ENCODE assay signal across 8 cellular contexts in the genomic region with DNA sequence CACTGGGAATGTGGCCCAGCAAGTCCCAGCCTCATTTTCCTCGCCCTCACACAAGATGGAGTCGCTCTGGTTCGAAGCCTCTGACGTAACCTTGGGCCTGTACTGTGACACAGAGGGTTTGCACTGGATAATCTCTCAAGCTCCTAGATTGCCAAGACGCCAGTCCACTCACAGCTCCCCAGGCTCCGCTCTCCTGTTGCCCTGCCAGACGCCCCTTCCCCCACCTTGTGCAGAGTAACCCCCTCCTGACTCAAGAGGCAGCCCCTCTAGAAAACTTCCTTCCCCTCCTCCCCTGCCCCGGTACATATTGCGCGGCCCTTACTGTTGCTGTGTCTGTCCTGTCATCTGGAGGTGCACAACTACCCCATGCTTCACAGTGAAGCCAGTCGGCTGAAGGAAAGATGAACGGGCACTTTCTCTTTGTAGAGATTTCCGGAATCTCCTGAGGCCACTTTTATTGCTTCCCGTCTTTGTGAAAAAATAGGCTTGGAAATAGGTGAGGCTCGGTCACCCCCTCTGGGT. TPM values are rescaled to one million over a fixed set of nuclear protein-coding genes. Genes with fewer than 3 reads are reported as not detected.
DNase-seq lines count a peak whose midpoint lies in the region; ATAC-seq, FAIRE-seq and TF ChIP-seq lines count a peak whose summit lies in the region.

No MANE protein-coding gene starts in this region.

- in situ Hi-C loops in Panc1 (cut with HindIII; ENCODE audit: low pct_unique_long_range_greater_than_20kb, low sequenced_read_pairs): no loop called here

- peak overlapping the region; percentile 81 for H3K4me2 ChIP-seq in neuronal stem cell (ENCODE audit: insufficient read depth, low read length, poor library complexity, severe bottlenecking)

- no peak for FAIRE-seq in D721Med (lab: Jason Lieb, UNC)

- H3K9me3 ChIP-seq in Panc1 (ENCODE audit: control insufficient read depth, insufficient read depth, low read depth, low read length) (no peaks in the 10 kb centered on the region), neuronal stem cell (replicated peaks in 1 of 2; ENCODE audit: control insufficient read depth in 2 of 2, insufficient read depth in 1 of 2, low read depth in 1 of 2, low read length in 2 of 2) (peaks cover 0 to 4% of the 10 kb centered on the region in 2 donors)

- no TSS peak for BruUV-seq in Panc1 (replicated peaks; lab: Mats Ljungman, UMichigan)

- no peaks in the 10 kb centered on the region for H3K79me1 ChIP-seq in neuronal stem cell (ENCODE audit: low read depth, low read length)

- CTCF ChIA-PET in Panc1 (lab: Charles Lee): interaction anchor here (0.6 kb wide), 1 partner anchor 108 kb away, joined by 7 read pairs; no protein-coding TSS in a partner anchor

- no peak overlapping the region for H2BK5ac ChIP-seq in neuronal stem cell (ENCODE audit: low read length)

- no peak overlapping the region for H2BK15ac ChIP-seq in neuronal stem cell (ENCODE audit: low read length)

- H4K8ac ChIP-seq in neuronal stem cell (ENCODE audit: low read depth, low read length): no peak overlapping the region

- peak overlapping the region; percentile 60 for H2AK5ac ChIP-seq in neuronal stem cell (ENCODE audit: low read depth, low read length)

- no peak overlapping the region for H4K91ac ChIP-seq in neuronal stem cell (ENCODE audit: low read depth, low read length, poor library complexity)

- H3K4me1 ChIP-seq in Panc1 (ENCODE audit: control insufficient read depth, insufficient read depth, low read length) (peaks cover 3% of the 10 kb centered on the region; the same call in 1 of the 2 replicates), neuronal stem cell (ENCODE audit: control insufficient read depth in 2 of 2, insufficient read depth in 1 of 2, low read depth in 1 of 2, low read length in 2 of 2) (peaks cover 1 to 11% of the 10 kb centered on the region in 2 donors)

- peak overlapping the region; percentile 97 for H3K18ac ChIP-seq in neuronal stem cell (ENCODE audit: low read length)

- H3K23ac ChIP-seq in neuronal stem cell (ENCODE audit: low read depth, low read length, poor library complexity): peak overlapping the region; percentile 25

- no peak overlapping the region for H3K14ac ChIP-seq in neuronal stem cell (ENCODE audit: low read length)

- WGBS in neuronal stem cell (ENCODE audit: extremely low coverage in 2 of 2, insufficient read length in 2 of 2, insufficient replicate concordance in 1 of 2), 2 donors: no CpG with 5 or more reads among the region's 15 CpGs

- peak overlapping the region; percentile 92 for H3K9ac ChIP-seq in neuronal stem cell (ENCODE audit: low read depth, low read length, poor library complexity)

- POLR2A ChIA-PET in Panc1 (lab: Charles Lee): no interaction called here

- H3K4me3 ChIP-seq in Panc1 (ENCODE audit: low read depth in 2 of 2, low read length in 2 of 2): peak overlapping the region; percentile 47 to 56
- H3K4me3 ChIP-seq in fibroblast of villous mesenchyme (ENCODE audit: low read depth, low read length): peak overlapping the region; percentile 60
- peak overlapping the region; percentile 41 to 86 for H3K4me3 ChIP-seq in neuronal stem cell (ENCODE audit: low read length in 2 of 2)

- H2BK120ac ChIP-seq in neuronal stem cell (ENCODE audit: low read depth, low read length): no peak overlapping the region

- ATAC-seq in Panc1 (peak; percentile 45), HG02884 (IDR thresholded peaks at IDR 0.05; ENCODE audit: unreplicated experiment) (no peak), GM21526 (IDR thresholded peaks at IDR 0.05; ENCODE audit: low FRiP score, unreplicated experiment) (no peak)

- no peak overlapping the region for H2BK12ac ChIP-seq in neuronal stem cell (ENCODE audit: low read length)

- peak; percentile 14 for DNase-seq in D721Med (ENCODE audit: insufficient read length, low spot score)
- DNase-seq in Panc1 (ENCODE audit: low read depth, low spot score): no peak
- peak; percentile 36 for DNase-seq in fibroblast of villous mesenchyme (ENCODE audit: low read depth)
- DNase-seq in neuronal stem cell (ENCODE audit: low spot score): no peak
- no peak for DNase-seq in NCI-H748 treated with DMSO at 0.1 percent for 48 hours (lab: John Stamatoyannopoulos, UW)
- DNase-seq in globus pallidus (ENCODE audit: low spot score): no peak

- no peak overlapping the region for H3K4ac ChIP-seq in neuronal stem cell (ENCODE audit: low read length)

- no peak overlapping the region for H3K27ac ChIP-seq in Panc1 (ENCODE audit: low read length)
- H3K27ac ChIP-seq in neuronal stem cell (replicated peaks; ENCODE audit: low read length): no peak overlapping the region

- H3K36me3 ChIP-seq in Panc1 (ENCODE audit: control insufficient read depth, insufficient read depth, low read length) (no peaks in the 10 kb centered on the region), neuronal stem cell (replicated peaks in 1 of 2; ENCODE audit: control insufficient read depth in 2 of 2, insufficient read depth in 2 of 2, low read length in 2 of 2) (no peaks in the 10 kb centered on the region)

- H3K27me3 ChIP-seq in Panc1 (ENCODE audit: control insufficient read depth, insufficient read depth, low read length) (no peaks in the 10 kb centered on the region), neuronal stem cell (ENCODE audit: control insufficient read depth in 3 of 3, insufficient read depth in 3 of 3, low read depth in 1 of 3, low read length in 3 of 3) (peaks cover 0 to 42% (median 8%) of the 10 kb centered on the region in 3 experiments)

- intact Hi-C loops in Panc1 (cut with micrococcal nuclease; ENCODE audit: unreplicated experiment): no loop called here

- no peak for TF ChIP-seq CTCF in D721Med (IDR thresholded peaks at IDR 0.05; ENCODE audit: insufficient read depth, missing control alignments)
- TF ChIP-seq CTCF in Panc1 (IDR thresholded peaks at IDR 0.05): no peak
- no peak for TF ChIP-seq CTCF in fibroblast of villous mesenchyme (IDR thresholded peaks at IDR 0.05; ENCODE audit: insufficient read depth, low read depth, low read length)

- peak overlapping the region; percentile 79 for H2AFZ ChIP-seq in neuronal stem cell (ENCODE audit: low read length)

RNA-seq across cellular contexts. Expression of gene KIAA1614, which starts 1.0 kb away (rescaled TPM):
- total RNA-seq in Panc1 (2021; ENCODE audit: unreplicated experiment) (0.80 TPM), fibroblast of villous mesenchyme (6.9 and 8.4 TPM in 2 replicates)
- 1.5 TPM for polyA plus RNA-seq in Panc1 (2012; ENCODE audit: insufficient read length)
- 3.4 TPM for polyA plus RNA-seq in neuronal stem cell (2013, experiment 1 of 2)
- 3.7 TPM for polyA plus RNA-seq in neuronal stem cell (2013, experiment 2 of 2)

Comparison
In these comparisons a context has a peak if more than half of its experiments do, and no peak if none do; other contexts are left out.
1. DNase-seq: peak in D721Med (single experiment) and fibroblast of villous mesenchyme (single experiment); none in Panc1 (single experiment), neuronal stem cell (single experiment), NCI-H748 treated with DMSO at 0.1 percent for 48 hours (single experiment) and globus pallidus (single experiment).
2. Peak in every context shown above with its lines, with median percentiles within 50 percentile points of each other: H3K4me3 ChIP-seq.